In genomic region chr19:49952906-49953305, GRCh38 we compare ENCODE assay signal across 24 cellular contexts. TPM values are rescaled to one million over a fixed set of nuclear protein-coding genes. Genes with fewer than 3 reads are reported as not detected.
DNase-seq lines count a peak whose midpoint lies in the region; ATAC-seq, FAIRE-seq and TF ChIP-seq lines count a peak whose summit lies in the region.
"Had no signal": no experiment of that assay in that cellular context is flagged by ENCODE, and none has a peak within 500 bp of the region (broad histone marks: within the 10 kb centered on the region; RNA-seq: fewer than 3 reads in every experiment).

No MANE protein-coding gene starts in this region.

- no peaks in the 10 kb centered on the region for H3K4me1 Mint-ChIP-seq in immature natural killer cell
- H3K4me1 Mint-ChIP-seq: CD8-positive, alpha-beta memory T cell had no signal

- H3K27me3 Mint-ChIP-seq in immature natural killer cell (ENCODE audit: low read depth in 3 of 3) = peaks cover 3 to 9% (median 6%) of the 10 kb centered on the region in 3 donors

- no peaks in the 10 kb centered on the region for H3K36me3 Mint-ChIP-seq in immature natural killer cell
- H3K36me3 Mint-ChIP-seq: CD8-positive, alpha-beta memory T cell had no signal

- H3K9ac ChIP-seq in BLaER1 = no peak overlapping the region
- no peak overlapping the region for H3K9ac ChIP-seq in Karpas-422 (ENCODE audit: low read length)
- no peak overlapping the region for H3K9ac ChIP-seq in kidney (ENCODE audit: low read length in 2 of 2)

- 29 to 40% methylated on average over 13 of the region's 13 CpGs for WGBS in pancreas, 2 donors

- H3K27me3 ChIP-seq in BLaER1 (no peaks in the 10 kb centered on the region), Karpas-422 (ENCODE audit: low read length) (no peaks in the 10 kb centered on the region), pancreas (no peaks in the 10 kb centered on the region)

- H3K4me2 ChIP-seq in BLaER1 = peak overlapping the region; percentile 48
- peak overlapping the region; percentile 56 for H3K4me2 ChIP-seq in Karpas-422 (ENCODE audit: low read depth, low read length, poor library complexity, severe bottlenecking)

- no peaks in the 10 kb centered on the region for H3K36me3 ChIP-seq in BLaER1
- no peaks in the 10 kb centered on the region for H3K36me3 ChIP-seq in Karpas-422 (ENCODE audit: insufficient read depth, low read length)
- no peaks in the 10 kb centered on the region for H3K36me3 ChIP-seq in kidney (ENCODE audit: control insufficient read depth in 1 of 2, insufficient read depth in 2 of 2, low read length in 2 of 2)
- no peaks in the 10 kb centered on the region for H3K36me3 ChIP-seq in pancreas
- H3K36me3 ChIP-seq: SJSA1 had no signal

- H3K27ac ChIP-seq in BLaER1 (no peak overlapping the region), Karpas-422 (ENCODE audit: low read length) (no peak overlapping the region), kidney (ENCODE audit: low read depth in 2 of 2, low read length in 2 of 2) (no peak overlapping the region), pancreas (peak overlapping the region in 3 of 4 donors; percentile 36 to 85 (median 62))
- H3K27ac ChIP-seq: SJSA1 had no signal

- H3K27ac Mint-ChIP-seq in immature natural killer cell = no peak overlapping the region
- H3K27ac Mint-ChIP-seq: CD8-positive, alpha-beta memory T cell had no signal

- no peak for FAIRE-seq in kidney (lab: Jason Lieb, UNC)
- no peak for FAIRE-seq in pancreas (lab: Jason Lieb, UNC)
- FAIRE-seq: A204.1, GM12891, H1 had no signal

- H3K4me3 Mint-ChIP-seq in immature natural killer cell = no peak overlapping the region
- H3K4me3 Mint-ChIP-seq: CD8-positive, alpha-beta memory T cell had no signal

- no peaks in the 10 kb centered on the region for H3K9me3 Mint-ChIP-seq in immature natural killer cell
- H3K9me3 Mint-ChIP-seq: CD8-positive, alpha-beta memory T cell had no signal

- DNase-seq in Karpas-422 = no peak
- DNase-seq in kidney = peak; percentile 19
- DNase-seq in pancreas = no peak
- DNase-seq in mesenteric fat pad (ENCODE audit: low spot score) = no peak
- DNase-seq in GM10266 (ENCODE audit: extremely low spot score) = no peak
- no peak for DNase-seq in T-helper 2 cell
- no peak for DNase-seq in immature natural killer cell
- DNase-seq: CD8-positive, alpha-beta memory T cell; DMS53; EL; NCI-H1092 treated with DMSO at 0.1 percent for 48 hours; NCI-H146; NCI-H2029 treated with DMSO at 0.1 percent for 48 hours; NCI-H2171; NCI-H526 had no signal

- no peak for TF ChIP-seq CTCF in kidney (IDR thresholded peaks at IDR 0.05; ENCODE audit: borderline replicate concordance, extremely low read depth, insufficient read depth)
- TF ChIP-seq CTCF in pancreas (IDR thresholded peaks at IDR 0.05) = no peak
- TF ChIP-seq CTCF in GM10266 (IDR thresholded peaks at IDR 0.05; ENCODE audit: control insufficient read depth, insufficient read depth, low read depth, missing control alignments) = no peak

- no peak overlapping the region for H2AFZ ChIP-seq in Karpas-422 (ENCODE audit: low read length)

- H3K9me3 ChIP-seq in BLaER1 (peaks cover 17% of the 10 kb centered on the region), Karpas-422 (ENCODE audit: low read length) (no peaks in the 10 kb centered on the region), kidney (ENCODE audit: control insufficient read depth in 1 of 2, low read length in 2 of 2) (no peaks in the 10 kb centered on the region), pancreas (no peaks in the 10 kb centered on the region)
- H3K9me3 ChIP-seq: SJSA1 had no signal

- intact Hi-C loops in kidney (cut with DNase I) (no loop called here), pancreas (cut with DNase I) (no loop called here)

- H3K79me2 ChIP-seq in Karpas-422 (ENCODE audit: low read length) = no peaks in the 10 kb centered on the region

- no peak for ATAC-seq in pancreas
- ATAC-seq: Panc1 had no signal

- no peaks in the 10 kb centered on the region for H3K9me2 ChIP-seq in Karpas-422 (replicated peaks; ENCODE audit: insufficient read depth, low read length)

- H3K4me1 ChIP-seq in BLaER1 (peaks cover 34% of the 10 kb centered on the region), Karpas-422 (ENCODE audit: low read length) (peaks cover 24% of the 10 kb centered on the region), kidney (ENCODE audit: control insufficient read depth in 1 of 2, insufficient read depth in 1 of 2, low read depth in 1 of 2, low read length in 2 of 2) (no peaks in the 10 kb centered on the region), pancreas (peaks cover 19 to 64% (median 43%) of the 10 kb centered on the region in 3 donors)

- H3K4me3 ChIP-seq in BLaER1 (no peak overlapping the region), Karpas-422 (ENCODE audit: low read length) (no peak overlapping the region), kidney (ENCODE audit: low read length in 2 of 2) (no peak overlapping the region), pancreas (no peak overlapping the region)
- H3K4me3 ChIP-seq: SJSA1 had no signal

- H4K20me1 ChIP-seq in BLaER1 (no peaks in the 10 kb centered on the region), Karpas-422 (ENCODE audit: insufficient read depth, low read depth, low read length) (peaks cover 4% of the 10 kb centered on the region; the same call in 1 of the 2 replicates)

RNA-seq across cellular contexts. Expression of gene SIGLEC11, which starts 8.1 kb away (rescaled TPM):
- 0.87 TPM in 1 of 2 replicates, not detected in the other for total RNA-seq in Karpas-422 (2014; rRNA removed; shearing (Covaris generic); ENCODE audit: low replicate concordance)
- 1.2 TPM for total RNA-seq in kidney
- 1.5 TPM for polyA plus RNA-seq in kidney (ENCODE audit: insufficient read depth, low read depth, low replicate concordance)
- total RNA-seq in pancreas = 10 to 100 TPM in 1 of 6 donors, 1 to 10 TPM in 3, under 1 TPM in 2; 0.14 to 26.5 (median 1.6) TPM
- polyA plus RNA-seq in pancreas = 1 to 10 TPM in 1 of 2 donors, under 1 TPM in 1; 0.35 to 5.1 TPM
- 3.0 TPM for total RNA-seq in mesenteric fat pad
- polyA plus RNA-seq in immature natural killer cell = not detected
- total RNA-seq: CD8-positive, alpha-beta memory T cell; H1; HT1080; LHCN-M2; SJSA1 had no signal
- polyA plus RNA-seq: BJ; CD8-positive, alpha-beta memory T cell had no signal

RNA-seq across cellular contexts. Expression of gene NUP62, which starts 23.6 kb away (rescaled TPM):
- 35.0 and 37.9 TPM in 2 replicates for total RNA-seq in Karpas-422 (2014; rRNA removed; shearing (Covaris generic); ENCODE audit: low replicate concordance)
- total RNA-seq in kidney = 39.0 TPM
- 17.1 TPM for polyA plus RNA-seq in kidney (ENCODE audit: insufficient read depth, low read depth, low replicate concordance)
- 10 to 100 TPM; 11.4 to 26.4 (median 15.0) TPM for total RNA-seq in pancreas
- polyA plus RNA-seq in pancreas = 10 to 100 TPM; 19.6 to 20.7 TPM
- total RNA-seq in mesenteric fat pad = 34.5 TPM
- polyA plus RNA-seq in immature natural killer cell = 10 to 100 TPM; 21.8 to 67.1 (median 34.3) TPM

RNA-seq across cellular contexts. Expression of gene ATF5, which starts 23.9 kb away (rescaled TPM):
- 454 and 537 TPM in 2 replicates for total RNA-seq in Karpas-422 (2014; rRNA removed; shearing (Covaris generic); ENCODE audit: low replicate concordance)
- total RNA-seq in kidney (36.4 TPM), pancreas (10 to 100 TPM in 3 of 6 donors, 1 to 10 TPM in 3; 8.2 to 16.6 (median 11.2) TPM), mesenteric fat pad (46.1 TPM)
- polyA plus RNA-seq in kidney (ENCODE audit: insufficient read depth, low read depth, low replicate concordance) (22.7 TPM), pancreas (10 to 100 TPM; 16.0 to 25.7 TPM), immature natural killer cell (1 to 10 TPM; 1.2 to 3.1 (median 2.8) TPM)

RNA-seq across cellular contexts. Expression of gene IL4I1, which starts 56.2 kb away (rescaled TPM):
- total RNA-seq in Karpas-422 (2014; rRNA removed; shearing (Covaris generic); ENCODE audit: low replicate concordance) = not detected in 2 replicates
- 12.8 TPM for total RNA-seq in kidney
- 0.82 TPM for polyA plus RNA-seq in kidney (ENCODE audit: insufficient read depth, low read depth, low replicate concordance)
- total RNA-seq in pancreas = 1 to 10 TPM in 2 of 6 donors, under 1 TPM in 4; 0.23 to 4.0 (median 0.63) TPM
- 1 to 10 TPM in 1 of 2 donors, under 1 TPM in 1; 0.45 to 1.1 TPM for polyA plus RNA-seq in pancreas
- 2.3 TPM for total RNA-seq in mesenteric fat pad
- polyA plus RNA-seq in immature natural killer cell = under 1 TPM in 2 of 3 donors, not detected in 1; 0.27 to 0.40 TPM

Comparison
In these comparisons a context has a peak if more than half of its experiments do, and no peak if none do; other contexts are left out.
1. H3K27ac ChIP-seq: peak in pancreas (3 of 4); none in BLaER1 (single experiment), Karpas-422 (single experiment) and kidney (0 of 2).